11 cellular contexts compared by ENCODE assay signal in genomic region chr18:57428221-57429150, GRCh38. TPM values are rescaled to one million over a fixed set of nuclear protein-coding genes. Genes with fewer than 3 reads are reported as not detected.
DNase-seq lines count a peak whose midpoint lies in the region; ATAC-seq and TF ChIP-seq lines count a peak whose summit lies in the region.
"Had no signal": no experiment of that assay in that cellular context is flagged by ENCODE, and none has a peak within 500 bp of the region (broad histone marks: within the 10 kb centered on the region; RNA-seq: fewer than 3 reads in every experiment).

No MANE protein-coding gene starts in this region.

- H3K4me2 ChIP-seq in skeletal muscle satellite cell (ENCODE audit: low read length) = peak overlapping the region; percentile 16

- H3K27ac Mint-ChIP-seq in T-helper 17 cell (peak overlapping the region; percentile 27), mesothelial cell of epicardium (no peak overlapping the region)

- H3K4me3 ChIP-seq in iPS-20b (ENCODE audit: low read length) = peak overlapping the region; percentile 63; the same call in 1 of the 2 replicates
- H3K4me3 ChIP-seq in skeletal muscle satellite cell (ENCODE audit: low read length) = no peak overlapping the region

- H3K4me3 Mint-ChIP-seq in T-helper 17 cell = peak overlapping the region; percentile 73
- H3K4me3 Mint-ChIP-seq in mesothelial cell of epicardium = no peak overlapping the region
- H3K4me3 Mint-ChIP-seq: activated CD4-positive, alpha-beta T cell treated with anti-CD3 and anti-CD28 coated beads, Interleukin-2, amount 10 ng/mL, durations not matched to agents 24 days and 14 days had no signal

- no peak overlapping the region; the same call in 1 of the 2 replicates for H3K9ac ChIP-seq in iPS-20b (ENCODE audit: low read depth, low read length)
- H3K9ac ChIP-seq in skeletal muscle satellite cell (ENCODE audit: low read depth, low read length) = no peak overlapping the region

- peak; percentile 27 for DNase-seq in GM13976 (ENCODE audit: low spot score)
- DNase-seq in T-helper 17 cell = no peak
- no peak for DNase-seq in mesothelial cell of epicardium (ENCODE audit: low spot score in 2 of 2, unreplicated experiment in 2 of 2)
- no peak for DNase-seq in NCI-H526 treated with DMSO at 0.1 percent for 48 hours (lab: John Stamatoyannopoulos, UW)
- DNase-seq: activated CD4-positive, alpha-beta T cell treated with anti-CD3 and anti-CD28 coated beads, Interleukin-2, amount 10 ng/mL, durations not matched to agents 24 days and 14 days; DMS79; NCI-H345; SIG-M5 had no signal

- H3K27me3 ChIP-seq in iPS-20b (ENCODE audit: insufficient read depth, low read length) (peaks cover 98% of the 10 kb centered on the region), skeletal muscle satellite cell (ENCODE audit: control insufficient read depth, insufficient read depth, low read length) (peaks cover 80% of the 10 kb centered on the region)

- H3K9me3 ChIP-seq in T-helper 17 cell (ENCODE audit: control insufficient read depth, low read length, poor library complexity, severe bottlenecking) = peaks cover 3% of the 10 kb centered on the region
- H3K9me3 ChIP-seq in iPS-20b (ENCODE audit: insufficient read depth, low read depth, low read length) = no peaks in the 10 kb centered on the region
- no peaks in the 10 kb centered on the region for H3K9me3 ChIP-seq in skeletal muscle satellite cell (replicated peaks; ENCODE audit: low read length)

- H3K27me3 Mint-ChIP-seq in T-helper 17 cell (peaks cover 63% of the 10 kb centered on the region), mesothelial cell of epicardium (ENCODE audit: low read depth) (peaks cover 95% of the 10 kb centered on the region)

- in situ Hi-C loops in GM13976 (cut with MboI; ENCODE audit: low sequenced_read_pairs, unreplicated experiment) = loop anchor here (25.0 kb wide), 1 partner anchor 566 kb away; no protein-coding TSS in a partner anchor

- H3K36me3 Mint-ChIP-seq in T-helper 17 cell (ENCODE audit: low read depth) (no peaks in the 10 kb centered on the region), mesothelial cell of epicardium (no peaks in the 10 kb centered on the region)

- H3K9me3 Mint-ChIP-seq in mesothelial cell of epicardium = no peaks in the 10 kb centered on the region

- peaks cover 34% of the 10 kb centered on the region for H3K4me1 ChIP-seq in iPS-20b (ENCODE audit: insufficient read depth, low read length)
- no peaks in the 10 kb centered on the region for H3K4me1 ChIP-seq in skeletal muscle satellite cell (ENCODE audit: control insufficient read depth, insufficient read depth, low read length)

- H3K4me1 Mint-ChIP-seq in T-helper 17 cell (peaks cover 3% of the 10 kb centered on the region), mesothelial cell of epicardium (peaks cover 2% of the 10 kb centered on the region)

- TF ChIP-seq CTCF in GM13976 (IDR thresholded peaks at IDR 0.05; ENCODE audit: borderline replicate concordance, control extremely low read depth, extremely low read depth, insufficient read depth, missing control alignments) (no peak), mesothelial cell of epicardium (IDR thresholded peaks at IDR 0.05; ENCODE audit: unreplicated experiment) (no peak)

- H3K36me3 ChIP-seq in iPS-20b (ENCODE audit: insufficient read depth, low read depth, low read length) (no peaks in the 10 kb centered on the region), skeletal muscle satellite cell (ENCODE audit: insufficient read depth, low read length) (no peaks in the 10 kb centered on the region)

- no peak overlapping the region for H3K27ac ChIP-seq in iPS-20b (ENCODE audit: low read length)

- ATAC-seq in T-helper 17 cell (no peak), GM21529 (IDR thresholded peaks at IDR 0.05; ENCODE audit: unreplicated experiment) (no peak)

RNA-seq across cellular contexts. Expression of gene ONECUT2, which starts 6.7 kb away (rescaled TPM):
- total RNA-seq in T-helper 17 cell (not detected), mesothelial cell of epicardium (0.09 to 0.51 TPM (median 0.09 TPM) in 3 replicates)
- total RNA-seq in skeletal muscle satellite cell (2012; rRNA removed) = under 0.01 TPM in 2 replicates
- total RNA-seq: activated CD4-positive, alpha-beta T cell treated with anti-CD3 and anti-CD28 coated beads, Interleukin-2, amount 10 ng/mL, durations not matched to agents 24 days and 14 days had no signal
